Comparison of ENCODE assay signal across 23 cellular contexts in the genomic region with DNA sequence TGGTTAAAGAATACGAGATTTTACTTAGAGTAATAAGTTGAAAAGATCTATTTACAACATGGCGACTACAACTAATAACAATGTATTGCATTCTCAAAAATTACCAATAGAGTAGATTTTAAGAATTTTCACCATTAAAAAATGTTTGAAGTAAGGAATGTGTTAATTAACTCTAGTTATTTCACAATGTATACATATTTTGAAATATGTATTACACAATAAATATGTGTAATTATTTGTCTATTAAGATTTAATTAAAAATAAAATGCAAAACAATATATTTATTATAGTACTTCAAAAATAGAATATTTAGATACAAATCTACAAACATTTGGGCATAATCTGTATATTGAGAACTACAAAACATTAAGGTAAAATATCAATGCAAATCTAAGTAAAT.
DNase-seq lines count a peak whose midpoint lies in the region; ATAC-seq, FAIRE-seq and TF ChIP-seq lines count a peak whose summit lies in the region.
"Had no signal": no experiment of that assay in that cellular context is flagged by ENCODE, and none has a peak within 500 bp of the region (broad histone marks: within the 10 kb centered on the region; RNA-seq: fewer than 3 reads in every experiment).

No MANE protein-coding gene starts in this region.

- 1% methylated on average over 2 of the region's 2 CpGs for WGBS in HepG2 (ENCODE audit: low lambda C conversion rate)
- 51% methylated on average over 2 of the region's 2 CpGs for WGBS in right lobe of liver (ENCODE audit: insufficient coverage, low coverage, low lambda C conversion rate, missing lambda C conversion rate)
- WGBS in K562 (ENCODE audit: insufficient coverage, low coverage, missing lambda C conversion rate): 13% methylated on average over 2 of the region's 2 CpGs
- WGBS in stomach, 5 donors: 54 to 78% (median 71%) methylated on average over 2 of the region's 2 CpGs

- no peaks in the 10 kb centered on the region for H3K27me3 ChIP-seq in HepG2 (ENCODE audit: control insufficient read depth in 1 of 2, insufficient read depth in 2 of 2, low read length in 2 of 2)
- no peaks in the 10 kb centered on the region for H3K27me3 ChIP-seq in right lobe of liver
- H3K27me3 ChIP-seq in K562 (ENCODE audit: control insufficient read depth in 2 of 2, insufficient read depth in 2 of 2, low read length in 2 of 2): no peaks in the 10 kb centered on the region
- H3K27me3 ChIP-seq in stomach: no peaks in the 10 kb centered on the region
- H3K27me3 ChIP-seq: BE2C; BLaER1 treated with 17β-estradiol and CSF1 and Interleukin-3, amounts not matched to agents 10 nM and 100 nM had no signal

- DNase-seq in HepG2 (ENCODE audit: low spot score): no peak
- no peak for DNase-seq in right lobe of liver
- no peak for DNase-seq in K562 (ENCODE audit: extremely low read depth in 1 of 4, low spot score in 3 of 4)
- no peak for DNase-seq in frontal cortex (ENCODE audit: low spot score in 2 of 2)
- no peak for DNase-seq in activated naive CD4-positive, alpha-beta T cell treated with anti-CD3 and anti-CD28 coated beads, Interleukin-2, amount 50 U/mL, for 16 hours
- no peak for DNase-seq in stomach
- no peak for DNase-seq in HCEC 1CT
- DNase-seq: ACHN; AML-193; BE2C; Calu3; CD4-positive, alpha-beta T cell; COR-L47; DMS53; DMS79 treated with DMSO at 0.1 percent for 48 hours; H9; HFFc6 had no signal

- BruUV-seq in HepG2 (replicated peaks; lab: Mats Ljungman, UMichigan) (no TSS peak), K562 (replicated peaks; lab: Mats Ljungman, UMichigan) (no TSS peak)

- no peak overlapping the region for H3K27ac ChIP-seq in HepG2 (ENCODE audit: extremely low read length, insufficient read depth, low read length)
- H3K27ac ChIP-seq in right lobe of liver: no peak overlapping the region
- no peak overlapping the region for H3K27ac ChIP-seq in K562 (ENCODE audit: extremely low read depth, low read depth, low read length)
- no peak overlapping the region for H3K27ac ChIP-seq in stomach
- H3K27ac ChIP-seq: 22Rv1; A549; BLaER1 treated with 17β-estradiol and CSF1 and Interleukin-3, amounts not matched to agents 10 nM and 100 nM had no signal

- H3K4me3 ChIP-seq in HepG2 (replicated peaks in 1 of 3; ENCODE audit: insufficient read depth in 1 of 3, low read depth in 2 of 3, low read length in 3 of 3) (no peak overlapping the region), right lobe of liver (no peak overlapping the region), K562 (no peak overlapping the region), stomach (no peak overlapping the region)
- H3K4me3 ChIP-seq: A549; BLaER1 treated with 17β-estradiol and CSF1 and Interleukin-3, amounts not matched to agents 10 nM and 100 nM; GM23338 had no signal

- H2AFZ ChIP-seq in HepG2 (ENCODE audit: low read length) (no peak overlapping the region), K562 (ENCODE audit: low read depth, low read length) (no peak overlapping the region)
- H2AFZ ChIP-seq: GM23338 had no signal

- no peak for TF ChIP-seq RAD21 in HepG2 (CRISPR knock-in tag; IDR thresholded peaks at IDR 0.05)
- TF ChIP-seq RAD21 in K562 (CRISPR knock-in tag; conservative IDR thresholded peaks at IDR 0.05 in 1 of 2, IDR thresholded peaks at IDR 0.05 in 1 of 2): no peak

- H3K9ac ChIP-seq in HepG2 (ENCODE audit: insufficient read depth, low read depth, low read length) (no peak overlapping the region), K562 (ENCODE audit: insufficient read depth in 1 of 2, low read depth in 2 of 2, low read length in 2 of 2) (no peak overlapping the region)
- H3K9ac ChIP-seq: BLaER1 treated with 17β-estradiol and CSF1 and Interleukin-3, amounts not matched to agents 10 nM and 100 nM had no signal

- TF ChIP-seq POLR2A in HepG2 (IDR thresholded peaks at IDR 0.05; ENCODE audit: insufficient read depth in 1 of 2, low read depth in 2 of 2, low read length in 2 of 2): no peak
- no peak for TF ChIP-seq POLR2A in right lobe of liver (IDR thresholded peaks at IDR 0.05)
- TF ChIP-seq POLR2A in K562 (conservative IDR thresholded peaks at IDR 0.05): no peak
- TF ChIP-seq POLR2A in stomach (IDR thresholded peaks at IDR 0.05): no peak

- CTCF ChIA-PET in HepG2 (lab: Yijun Ruan, JAX; ENCODE audit: low intra/inter-chr PET ratio, low total read pairs): no interaction called here
- CTCF ChIA-PET in K562 (lab: Yijun Ruan, JAX; ENCODE audit: low intra/inter-chr PET ratio): no interaction called here

- H4K20me1 ChIP-seq in HepG2 (ENCODE audit: insufficient read depth, low read length) (no peaks in the 10 kb centered on the region), K562 (replicated peaks; ENCODE audit: control insufficient read depth, insufficient read depth, low read length) (no peaks in the 10 kb centered on the region)
- H4K20me1 ChIP-seq: BLaER1 treated with 17β-estradiol and CSF1 and Interleukin-3, amounts not matched to agents 10 nM and 100 nM had no signal

- TF ChIP-seq EP300 in HepG2 (IDR thresholded peaks at IDR 0.05; ENCODE audit: low read depth in 2 of 2, low read length in 2 of 2) (no peak), HepG2 (CRISPR knock-in tag; IDR thresholded peaks at IDR 0.05; ENCODE audit: borderline replicate concordance) (no peak), K562 (IDR thresholded peaks at IDR 0.05; ENCODE audit: low read length) (no peak), stomach (IDR thresholded peaks at IDR 0.05) (no peak)

- 0 out of 2 replicates have a peak, but pooled peaks cover 9% of the 10 kb centered on the region for H3K9me3 ChIP-seq in HepG2 (ENCODE audit: low read length)
- H3K9me3 ChIP-seq in right lobe of liver: no peaks in the 10 kb centered on the region
- no peaks in the 10 kb centered on the region for H3K9me3 ChIP-seq in K562 (replicated peaks; ENCODE audit: control insufficient read depth, insufficient read depth, low read depth, low read length)
- peaks cover 0 to 4% (median 0%) of the 10 kb centered on the region in 4 donors for H3K9me3 ChIP-seq in stomach
- H3K9me3 ChIP-seq: A549; BE2C; BLaER1 treated with 17β-estradiol and CSF1 and Interleukin-3, amounts not matched to agents 10 nM and 100 nM had no signal

- FAIRE-seq in HepG2 (lab: Jason Lieb, UNC) (no peak), K562 (lab: Jason Lieb, UNC) (no peak), frontal cortex (lab: Jason Lieb, UNC) (peak; percentile 88)
- FAIRE-seq: A549, GM12892 had no signal

- in situ Hi-C loops in HepG2 (cut with HindIII; ENCODE audit: extremely low pct_ligation_motif_present, low pct_unique_long_range_greater_than_20kb) (no loop called here), K562 (cut with MboI) (no loop called here)

- H3K9me1 ChIP-seq in K562 (ENCODE audit: control insufficient read depth, insufficient read depth, low read length): no peaks in the 10 kb centered on the region

- H3K4me1 ChIP-seq in HepG2 (ENCODE audit: insufficient read depth, low read length) (no peaks in the 10 kb centered on the region), right lobe of liver (no peaks in the 10 kb centered on the region), K562 (replicated peaks in 1 of 2; ENCODE audit: control insufficient read depth in 2 of 2, insufficient read depth in 2 of 2, low read length in 2 of 2) (no peaks in the 10 kb centered on the region), stomach (no peaks in the 10 kb centered on the region)
- H3K4me1 ChIP-seq: A549; BE2C; BLaER1 treated with 17β-estradiol and CSF1 and Interleukin-3, amounts not matched to agents 10 nM and 100 nM had no signal

- H3K36me3 ChIP-seq in HepG2 (replicated peaks in 1 of 2; ENCODE audit: control insufficient read depth in 1 of 2, insufficient read depth in 2 of 2, low read length in 2 of 2): no peaks in the 10 kb centered on the region
- H3K36me3 ChIP-seq in right lobe of liver: no peaks in the 10 kb centered on the region
- no peaks in the 10 kb centered on the region for H3K36me3 ChIP-seq in K562 (ENCODE audit: control insufficient read depth, insufficient read depth, low read length)
- no peaks in the 10 kb centered on the region for H3K36me3 ChIP-seq in stomach
- H3K36me3 ChIP-seq: BE2C; BLaER1 treated with 17β-estradiol and CSF1 and Interleukin-3, amounts not matched to agents 10 nM and 100 nM had no signal

- ATAC-seq in HepG2: no peak
- ATAC-seq in right lobe of liver: no peak
- no peak for ATAC-seq in K562
- no peak for ATAC-seq in GM19452 (IDR thresholded peaks at IDR 0.05; ENCODE audit: unreplicated experiment)
- ATAC-seq: A549, GM23338 had no signal

- POLR2A ChIA-PET in HepG2 (lab: Yijun Ruan, JAX): no interaction called here
- POLR2A ChIA-PET in K562 (lab: Yijun Ruan, JAX): no interaction called here

- TF ChIP-seq CTCF in HepG2 (CRISPR knock-in tag; IDR thresholded peaks at IDR 0.05): no peak
- no peak for TF ChIP-seq CTCF in right lobe of liver (IDR thresholded peaks at IDR 0.05)
- no peak for TF ChIP-seq CTCF in K562 (IDR thresholded peaks at IDR 0.05 in 2 of 3, conservative IDR thresholded peaks at IDR 0.05 in 1 of 3; ENCODE audit: insufficient read depth in 2 of 3, low read depth in 1 of 3, low read length in 3 of 3)
- no peak for TF ChIP-seq CTCF in stomach (IDR thresholded peaks at IDR 0.05)

- H3K79me2 ChIP-seq in HepG2 (ENCODE audit: insufficient read depth, low read length) (no peaks in the 10 kb centered on the region), K562 (ENCODE audit: control insufficient read depth, insufficient read depth, low read length) (no peaks in the 10 kb centered on the region)

- H3K4me2 ChIP-seq in HepG2 (ENCODE audit: low read depth, low read length) (no peak overlapping the region), K562 (ENCODE audit: insufficient read depth, low read length) (no peak overlapping the region)
- H3K4me2 ChIP-seq: A549; BLaER1 treated with 17β-estradiol and CSF1 and Interleukin-3, amounts not matched to agents 10 nM and 100 nM; GM23338 had no signal

- intact Hi-C loops in HepG2 (cut with micrococcal nuclease; ENCODE audit: unreplicated experiment): no loop called here
- intact Hi-C loops in right lobe of liver (cut with DNase I): no loop called here
- intact Hi-C loops in K562 (cut with micrococcal nuclease): no loop called here
- intact Hi-C loops in stomach (cut with DNase I; ENCODE audit: low total_unique reads): no loop called here

TF ChIP-seq in HepG2, 621 proteins besides CTCF, POLR2A, EP300 and RAD21 (continues in another document):
- no peak for TF ChIP-seq ZSCAN22 (CRISPR knock-in tag; IDR thresholded peaks at IDR 0.05)
- 0 out of 2 replicates have a peak, but pooled peaks have one; percentile 20 for TF ChIP-seq CEBPB (IDR thresholded peaks at IDR 0.05; ENCODE audit: borderline replicate concordance, low read depth, low read length)
- no peak for TF ChIP-seq ZNF354B (CRISPR knock-in tag; IDR thresholded peaks at IDR 0.05)
- no peak for TF ChIP-seq ZNF569 (CRISPR knock-in tag; IDR thresholded peaks at IDR 0.05; ENCODE audit: borderline replicate concordance)
- TF ChIP-seq ZNF260 (CRISPR knock-in tag; IDR thresholded peaks at IDR 0.05; ENCODE audit: borderline replicate concordance, low read depth): no peak

TF ChIP-seq in K562, 482 proteins besides CTCF, POLR2A, EP300 and RAD21 (continues in another document):
- TF ChIP-seq ZNF140 (CRISPR knock-in tag; IDR thresholded peaks at IDR 0.05) (no peak), ZBTB8A (IDR thresholded peaks at IDR 0.05; ENCODE audit: partially characterized antibody) (no peak), SMAD2 (IDR thresholded peaks at IDR 0.05; ENCODE audit: low read depth, low read length) (no peak), HDAC3 (IDR thresholded peaks at IDR 0.05; ENCODE audit: borderline replicate concordance, partially characterized antibody) (no peak), PPARD (CRISPR knock-in tag; IDR thresholded peaks at IDR 0.05) (no peak), CEBPB (tag; IDR thresholded peaks at IDR 0.05) (peak; percentile 66)

Comparison
In these comparisons a context has a peak if more than half of its experiments do, and no peak if none do; other contexts are left out.
1. Of the 241 proteins assayed by ChIP-seq in both HepG2 and K562: peak only in HepG2: none; only in K562: none; in both: CEBPB; in neither: 239; mixed calls (peak in some experiments, not most) for 1.